In genomic region chr10:69734797-69735468, GRCh38 we compare ENCODE assay signal across 12 cellular contexts.
DNase-seq lines count a peak whose midpoint lies in the region; ATAC-seq and TF ChIP-seq lines count a peak whose summit lies in the region.
"Had no signal": no experiment of that assay in that cellular context is flagged by ENCODE, and none has a peak within 500 bp of the region (broad histone marks: within the 10 kb centered on the region; RNA-seq: fewer than 3 reads in every experiment).

No MANE protein-coding gene starts in this region.

- H3K4me1 ChIP-seq in Loucy (ENCODE audit: insufficient read depth, low read length, poor library complexity, severe bottlenecking) = peaks cover 39% of the 10 kb centered on the region
- H3K4me1 ChIP-seq: breast epithelium, lower lobe of right lung had no signal

- H3K4me2 ChIP-seq in Loucy (ENCODE audit: low read depth, low read length, poor library complexity, severe bottlenecking) = peak overlapping the region; percentile 62

- H3K9ac ChIP-seq in Loucy (ENCODE audit: low read depth, low read length, poor library complexity, severe bottlenecking) = peak overlapping the region; percentile 53

- no peak overlapping the region for H3K4me3 Mint-ChIP-seq in activated CD4-positive, alpha-beta memory T cell treated with anti-CD3 and anti-CD28 coated beads for 36 hours
- no peak overlapping the region for H3K4me3 Mint-ChIP-seq in osteocyte (ENCODE audit: unreplicated experiment)

- H3K27me3 Mint-ChIP-seq in activated CD4-positive, alpha-beta memory T cell treated with anti-CD3 and anti-CD28 coated beads for 36 hours = peaks cover 8% of the 10 kb centered on the region
- H3K27me3 Mint-ChIP-seq in osteocyte (ENCODE audit: unreplicated experiment) = no peaks in the 10 kb centered on the region

- no peaks in the 10 kb centered on the region for H3K9me3 ChIP-seq in Loucy (ENCODE audit: insufficient read depth, low read depth, low read length)
- H3K9me3 ChIP-seq: breast epithelium, lower lobe of right lung had no signal

- peak; percentile 57 for DNase-seq in activated CD4-positive, alpha-beta memory T cell treated with anti-CD3 and anti-CD28 coated beads for 36 hours
- DNase-seq in osteocyte (ENCODE audit: extremely low spot score, unreplicated experiment) (no peak), pons (ENCODE audit: low spot score) (no peak), NCI-H446 treated with DMSO at 0.1 percent for 48 hours (lab: John Stamatoyannopoulos, UW) (no peak), SIG-M5 (lab: John Stamatoyannopoulos, UW) (no peak)
- DNase-seq: DMS79, lower lobe of right lung, NCI-H1417 treated with DMSO at 0.1 percent for 48 hours had no signal

- no peaks in the 10 kb centered on the region for H3K9me3 Mint-ChIP-seq in activated CD4-positive, alpha-beta memory T cell treated with anti-CD3 and anti-CD28 coated beads for 36 hours
- H3K9me3 Mint-ChIP-seq in osteocyte (ENCODE audit: unreplicated experiment) = no peaks in the 10 kb centered on the region

- TF ChIP-seq CTCF in Loucy (conservative IDR thresholded peaks at IDR 0.05; ENCODE audit: low read length) = no peak
- no peak for TF ChIP-seq CTCF in osteocyte (IDR thresholded peaks at IDR 0.05)

- no peaks in the 10 kb centered on the region for H3K36me3 ChIP-seq in Loucy (ENCODE audit: insufficient read depth, low read length)
- H3K36me3 ChIP-seq: breast epithelium, lower lobe of right lung had no signal

- H3K79me2 ChIP-seq in Loucy (ENCODE audit: insufficient read depth, low read length) = no peaks in the 10 kb centered on the region

- H3F3A ChIP-seq in Loucy (ENCODE audit: low read depth) = no peaks in the 10 kb centered on the region

- peak overlapping the region; percentile 29 for H2AFZ ChIP-seq in Loucy (ENCODE audit: low read length)

- peak; percentile 42 for ATAC-seq in GM21529 (IDR thresholded peaks at IDR 0.05; ENCODE audit: unreplicated experiment)
- no peak for ATAC-seq in GM18907 (IDR thresholded peaks at IDR 0.05; ENCODE audit: unreplicated experiment)
- ATAC-seq: lower lobe of right lung had no signal

- H4K20me1 ChIP-seq in Loucy (ENCODE audit: insufficient read depth, low read length, poor library complexity, severe bottlenecking) = no peaks in the 10 kb centered on the region

- POLR2A ChIA-PET in activated CD4-positive, alpha-beta memory T cell treated with anti-CD3 and anti-CD28 coated beads for 36 hours (lab: Charles Lee) = no interaction called here

- no peaks in the 10 kb centered on the region for H3K36me3 Mint-ChIP-seq in activated CD4-positive, alpha-beta memory T cell treated with anti-CD3 and anti-CD28 coated beads for 36 hours
- H3K36me3 Mint-ChIP-seq in osteocyte (ENCODE audit: unreplicated experiment) = no peaks in the 10 kb centered on the region

- peak overlapping the region; percentile 31 for H3K4me3 ChIP-seq in Loucy (ENCODE audit: low read length, poor library complexity, severe bottlenecking)
- H3K4me3 ChIP-seq: breast epithelium, lower lobe of right lung had no signal

- intact Hi-C loops in activated CD4-positive, alpha-beta memory T cell treated with anti-CD3 and anti-CD28 coated beads for 36 hours (cut with micrococcal nuclease) = no loop called here

- H3K27ac Mint-ChIP-seq in activated CD4-positive, alpha-beta memory T cell treated with anti-CD3 and anti-CD28 coated beads for 36 hours = no peak overlapping the region
- peak overlapping the region; percentile 82 for H3K27ac Mint-ChIP-seq in osteocyte (ENCODE audit: unreplicated experiment)

- CTCF ChIA-PET in activated CD4-positive, alpha-beta memory T cell treated with anti-CD3 and anti-CD28 coated beads for 36 hours (lab: Charles Lee) = no interaction called here

- H3K9me2 ChIP-seq in Loucy (replicated peaks; ENCODE audit: low read depth, low read length) = no peaks in the 10 kb centered on the region

- H3K4me1 Mint-ChIP-seq in activated CD4-positive, alpha-beta memory T cell treated with anti-CD3 and anti-CD28 coated beads for 36 hours (ENCODE audit: low read depth) = peaks cover 21% of the 10 kb centered on the region
- peaks cover 70% of the 10 kb centered on the region for H3K4me1 Mint-ChIP-seq in osteocyte (ENCODE audit: unreplicated experiment)

- no peaks in the 10 kb centered on the region for H3K27me3 ChIP-seq in Loucy (ENCODE audit: insufficient read depth, low read length, poor library complexity, severe bottlenecking)
- H3K27me3 ChIP-seq: breast epithelium had no signal
